17 cellular contexts compared by ENCODE assay signal in the genomic region with DNA sequence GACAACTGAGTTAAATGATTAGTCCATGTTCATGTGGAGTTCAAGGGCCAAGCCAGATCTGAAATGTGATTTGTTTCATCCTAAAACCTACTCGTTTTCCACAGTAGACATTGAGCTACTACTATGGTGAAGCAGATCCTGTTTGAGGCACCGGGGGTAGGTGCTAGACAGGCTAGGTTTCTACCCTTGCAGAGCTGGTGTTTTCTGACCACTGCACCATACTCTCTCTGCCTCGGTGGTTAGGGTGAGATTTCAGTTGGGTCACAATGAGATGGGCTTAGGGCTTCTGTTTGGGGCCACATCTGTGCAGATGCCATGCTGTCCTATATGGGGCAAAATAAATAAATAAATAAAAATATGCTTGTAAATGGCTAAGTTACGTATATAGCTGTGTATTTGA.
"Had no signal": no experiment of that assay in that cellular context is flagged by ENCODE, and none has a peak within 500 bp of the region (broad histone marks: within the 10 kb centered on the region; RNA-seq: fewer than 3 reads in every experiment).

No MANE protein-coding gene starts in this region.

- H2AFZ ChIP-seq: parathyroid adenoma had no signal

- H3K9me3 ChIP-seq: left ventricle myocardium inferior, lower lobe of right lung, prostate gland, right lobe of liver had no signal

- H3K4me3 Mint-ChIP-seq: memory B cell; mesothelial cell of epicardium; nephron progenitor cell; stimulated activated memory B cell treated with anti-CD40 and anti-IgM and Interleukin-4, amounts not matched to agents 10 μg/mL and 1 μg/mL and 100 μg/mL, for 72 hours had no signal

- H3K4me1 ChIP-seq: parathyroid adenoma, prostate gland, right lobe of liver had no signal

- H3K27ac ChIP-seq: coronary artery, left ventricle myocardium inferior, lower lobe of right lung, parathyroid adenoma, prostate gland, right lobe of liver had no signal

- H3K36me3 Mint-ChIP-seq: memory B cell, mesothelial cell of epicardium had no signal

- H3K36me3 ChIP-seq: prostate gland had no signal

- H3K27ac Mint-ChIP-seq: memory B cell; mesothelial cell of epicardium; nephron progenitor cell; stimulated activated memory B cell treated with anti-CD40 and anti-IgM and Interleukin-4, amounts not matched to agents 10 μg/mL and 1 μg/mL and 100 μg/mL, for 72 hours had no signal

- DNase-seq: effector CD4-positive, alpha-beta T cell; heart right ventricle; hypothalamus; left cardiac atrium; left ventricle myocardium inferior; lower lobe of right lung; nephron progenitor cell; right lobe of liver; stimulated activated CD4-positive, alpha-beta T cell treated with anti-CD3 and anti-CD28 coated beads, Interleukin-4, amount 100 ng/mL, for 1 hour; stimulated activated CD8-positive, alpha-beta memory T cell treated with anti-CD3 and anti-CD28 coated beads, Interleukin-4, amount 100 ng/mL, for 48 hours; trophoblast cell had no signal

- ATAC-seq: heart right ventricle; left cardiac atrium; lower lobe of right lung; right lobe of liver; stimulated activated memory B cell treated with anti-CD40 and anti-IgM and Interleukin-4, amounts not matched to agents 10 μg/mL and 1 μg/mL and 100 μg/mL, for 72 hours had no signal

- H3K9me3 Mint-ChIP-seq: memory B cell; mesothelial cell of epicardium; nephron progenitor cell; stimulated activated memory B cell treated with anti-CD40 and anti-IgM and Interleukin-4, amounts not matched to agents 10 μg/mL and 1 μg/mL and 100 μg/mL, for 72 hours had no signal

- H3K9ac ChIP-seq: parathyroid adenoma had no signal

- H3K27me3 Mint-ChIP-seq: stimulated activated memory B cell treated with anti-CD40 and anti-IgM and Interleukin-4, amounts not matched to agents 10 μg/mL and 1 μg/mL and 100 μg/mL, for 72 hours had no signal

- H3K27me3 ChIP-seq: heart right ventricle, right lobe of liver had no signal

- H3K79me2 ChIP-seq: parathyroid adenoma had no signal

- H3K4me3 ChIP-seq: coronary artery, heart right ventricle, left ventricle myocardium inferior, lower lobe of right lung, prostate gland, right lobe of liver had no signal
